Comparison of ENCODE assay signal across 1 cellular context in the genomic region with DNA sequence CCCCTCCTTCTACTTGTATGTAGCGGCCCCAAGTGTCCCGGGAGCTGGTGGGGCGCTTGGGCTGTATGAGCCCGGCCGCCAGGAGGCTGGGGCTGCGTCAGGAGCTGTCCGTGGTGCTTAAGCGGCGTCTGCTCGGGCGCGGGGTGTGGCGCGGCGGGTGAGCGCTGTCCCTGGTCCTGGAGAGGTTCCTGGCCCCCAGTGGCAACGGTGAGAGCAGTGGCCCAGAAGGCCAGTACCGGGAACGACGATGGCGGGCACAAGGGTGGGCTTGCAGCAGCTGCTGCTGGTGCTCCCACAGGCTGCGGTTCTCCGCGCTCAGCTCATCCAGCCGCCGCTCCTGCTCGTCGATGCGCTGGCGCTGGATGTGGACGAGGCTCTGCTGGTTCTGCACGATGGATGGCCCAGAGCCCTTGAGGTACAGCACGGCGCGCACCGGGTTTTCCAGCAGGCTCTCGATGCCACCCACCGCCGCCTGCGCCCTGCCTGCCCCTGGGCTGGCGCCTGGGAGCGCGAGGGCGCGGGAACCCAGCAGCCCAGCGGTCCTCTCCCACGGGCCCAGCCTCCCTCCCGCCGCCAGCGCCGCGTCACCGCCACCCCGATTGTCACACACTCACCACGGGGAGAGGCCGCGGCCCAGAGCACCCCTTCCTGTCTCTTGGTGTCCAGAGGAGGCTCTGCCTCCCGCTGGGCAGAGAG.
TF ChIP-seq lines count a peak whose summit lies in the region.

No MANE protein-coding gene starts in this region.

TF ChIP-seq in HepG2, 621 proteins besides CTCF, POLR2A, EP300 and RAD21 (continued from another document and continues in another):
- TF ChIP-seq, protein P1, sequence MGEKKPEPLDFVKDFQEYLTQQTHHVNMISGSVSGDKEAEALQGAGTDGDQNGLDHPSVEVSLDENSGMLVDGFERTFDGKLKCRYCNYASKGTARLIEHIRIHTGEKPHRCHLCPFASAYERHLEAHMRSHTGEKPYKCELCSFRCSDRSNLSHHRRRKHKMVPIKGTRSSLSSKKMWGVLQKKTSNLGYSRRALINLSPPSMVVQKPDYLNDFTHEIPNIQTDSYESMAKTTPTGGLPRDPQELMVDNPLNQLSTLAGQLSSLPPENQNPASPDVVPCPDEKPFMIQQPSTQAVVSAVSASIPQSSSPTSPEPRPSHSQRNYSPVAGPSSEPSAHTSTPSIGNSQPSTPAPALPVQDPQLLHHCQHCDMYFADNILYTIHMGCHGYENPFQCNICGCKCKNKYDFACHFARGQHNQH (CRISPR knock-in tag; IDR thresholded peaks at IDR 0.05) = peak; percentile 99
- TF ChIP-seq ZNF75D (CRISPR knock-in tag; IDR thresholded peaks at IDR 0.05; ENCODE audit: borderline replicate concordance) (peak; percentile 99), ZNF670 (CRISPR knock-in tag; IDR thresholded peaks at IDR 0.05; ENCODE audit: borderline replicate concordance) (peak; percentile 100), NCOA1 (CRISPR knock-in tag; IDR thresholded peaks at IDR 0.05) (peak; percentile 99), BRCA1 (CRISPR knock-in tag; IDR thresholded peaks at IDR 0.05) (peak; percentile 100), WIZ (CRISPR knock-in tag; IDR thresholded peaks at IDR 0.05) (peak; percentile 100), SOX13 (IDR thresholded peaks at IDR 0.05) (no peak), SOX13 (CRISPR knock-in tag; conservative IDR thresholded peaks at IDR 0.05 in 1 of 2, IDR thresholded peaks at IDR 0.05 in 1 of 2) (peak in 1 of 2 experiments; percentile 88; a peak in 2 of 4 replicates), CAMTA2 (CRISPR knock-in tag; IDR thresholded peaks at IDR 0.05; ENCODE audit: borderline replicate concordance) (peak; percentile 100), ZNF296 (CRISPR knock-in tag; conservative IDR thresholded peaks at IDR 0.05) (peak; percentile 100), ZNF350 (CRISPR knock-in tag; IDR thresholded peaks at IDR 0.05; ENCODE audit: borderline replicate concordance, low read depth) (peak; percentile 97), GLI4 (CRISPR knock-in tag; IDR thresholded peaks at IDR 0.05; ENCODE audit: borderline replicate concordance) (peak; percentile 100), ZFP36 (IDR thresholded peaks at IDR 0.05; ENCODE audit: borderline replicate concordance, low read depth, low read length, partially characterized antibody) (no peak), SOX6 (IDR thresholded peaks at IDR 0.05) (no peak), SOX6 (CRISPR knock-in tag; IDR thresholded peaks at IDR 0.05) (peak; percentile 86), SMARCC2 (IDR thresholded peaks at IDR 0.05) (no peak), ZNF562 (CRISPR knock-in tag; IDR thresholded peaks at IDR 0.05; ENCODE audit: borderline replicate concordance) (peak; percentile 92), MATR3 (CRISPR knock-in tag; IDR thresholded peaks at IDR 0.05) (no peak), DMAP1 (CRISPR knock-in tag; IDR thresholded peaks at IDR 0.05) (peak; percentile 74; the same call in 1 of the 2 replicates), ZNF329 (CRISPR knock-in tag; IDR thresholded peaks at IDR 0.05; ENCODE audit: low read depth) (peak; percentile 98), TEAD2 (CRISPR knock-in tag; IDR thresholded peaks at IDR 0.05) (peak; percentile 99), ZNF792 (CRISPR knock-in tag; IDR thresholded peaks at IDR 0.05) (peak; percentile 100), CHCHD3 (CRISPR knock-in tag; IDR thresholded peaks at IDR 0.05) (peak; percentile 100), FOXJ3 (CRISPR knock-in tag; IDR thresholded peaks at IDR 0.05; ENCODE audit: borderline replicate concordance) (peak; percentile 89), ASH2L (IDR thresholded peaks at IDR 0.05; ENCODE audit: insufficient read length, low read depth, low read length) (no peak), TRIM24 (CRISPR knock-in tag; IDR thresholded peaks at IDR 0.05) (no peak), ELF4 (CRISPR knock-in tag; IDR thresholded peaks at IDR 0.05; ENCODE audit: borderline replicate concordance) (peak; percentile 96), KDM4B (CRISPR knock-in tag; IDR thresholded peaks at IDR 0.05) (peak; percentile 100)
- TF ChIP-seq, protein P2, sequence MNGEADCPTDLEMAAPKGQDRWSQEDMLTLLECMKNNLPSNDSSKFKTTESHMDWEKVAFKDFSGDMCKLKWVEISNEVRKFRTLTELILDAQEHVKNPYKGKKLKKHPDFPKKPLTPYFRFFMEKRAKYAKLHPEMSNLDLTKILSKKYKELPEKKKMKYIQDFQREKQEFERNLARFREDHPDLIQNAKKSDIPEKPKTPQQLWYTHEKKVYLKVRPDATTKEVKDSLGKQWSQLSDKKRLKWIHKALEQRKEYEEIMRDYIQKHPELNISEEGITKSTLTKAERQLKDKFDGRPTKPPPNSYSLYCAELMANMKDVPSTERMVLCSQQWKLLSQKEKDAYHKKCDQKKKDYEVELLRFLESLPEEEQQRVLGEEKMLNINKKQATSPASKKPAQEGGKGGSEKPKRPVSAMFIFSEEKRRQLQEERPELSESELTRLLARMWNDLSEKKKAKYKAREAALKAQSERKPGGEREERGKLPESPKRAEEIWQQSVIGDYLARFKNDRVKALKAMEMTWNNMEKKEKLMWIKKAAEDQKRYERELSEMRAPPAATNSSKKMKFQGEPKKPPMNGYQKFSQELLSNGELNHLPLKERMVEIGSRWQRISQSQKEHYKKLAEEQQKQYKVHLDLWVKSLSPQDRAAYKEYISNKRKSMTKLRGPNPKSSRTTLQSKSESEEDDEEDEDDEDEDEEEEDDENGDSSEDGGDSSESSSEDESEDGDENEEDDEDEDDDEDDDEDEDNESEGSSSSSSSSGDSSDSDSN (CRISPR knock-in tag; IDR thresholded peaks at IDR 0.05) = peak; percentile 77
- TF ChIP-seq, protein P3, sequence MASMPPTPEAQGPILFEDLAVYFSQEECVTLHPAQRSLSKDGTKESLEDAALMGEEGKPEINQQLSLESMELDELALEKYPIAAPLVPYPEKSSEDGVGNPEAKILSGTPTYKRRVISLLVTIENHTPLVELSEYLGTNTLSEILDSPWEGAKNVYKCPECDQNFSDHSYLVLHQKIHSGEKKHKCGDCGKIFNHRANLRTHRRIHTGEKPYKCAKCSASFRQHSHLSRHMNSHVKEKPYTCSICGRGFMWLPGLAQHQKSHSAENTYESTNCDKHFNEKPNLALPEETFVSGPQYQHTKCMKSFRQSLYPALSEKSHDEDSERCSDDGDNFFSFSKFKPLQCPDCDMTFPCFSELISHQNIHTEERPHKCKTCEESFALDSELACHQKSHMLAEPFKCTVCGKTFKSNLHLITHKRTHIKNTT (CRISPR knock-in tag; IDR thresholded peaks at IDR 0.05) = no peak
- TF ChIP-seq, protein P4, sequence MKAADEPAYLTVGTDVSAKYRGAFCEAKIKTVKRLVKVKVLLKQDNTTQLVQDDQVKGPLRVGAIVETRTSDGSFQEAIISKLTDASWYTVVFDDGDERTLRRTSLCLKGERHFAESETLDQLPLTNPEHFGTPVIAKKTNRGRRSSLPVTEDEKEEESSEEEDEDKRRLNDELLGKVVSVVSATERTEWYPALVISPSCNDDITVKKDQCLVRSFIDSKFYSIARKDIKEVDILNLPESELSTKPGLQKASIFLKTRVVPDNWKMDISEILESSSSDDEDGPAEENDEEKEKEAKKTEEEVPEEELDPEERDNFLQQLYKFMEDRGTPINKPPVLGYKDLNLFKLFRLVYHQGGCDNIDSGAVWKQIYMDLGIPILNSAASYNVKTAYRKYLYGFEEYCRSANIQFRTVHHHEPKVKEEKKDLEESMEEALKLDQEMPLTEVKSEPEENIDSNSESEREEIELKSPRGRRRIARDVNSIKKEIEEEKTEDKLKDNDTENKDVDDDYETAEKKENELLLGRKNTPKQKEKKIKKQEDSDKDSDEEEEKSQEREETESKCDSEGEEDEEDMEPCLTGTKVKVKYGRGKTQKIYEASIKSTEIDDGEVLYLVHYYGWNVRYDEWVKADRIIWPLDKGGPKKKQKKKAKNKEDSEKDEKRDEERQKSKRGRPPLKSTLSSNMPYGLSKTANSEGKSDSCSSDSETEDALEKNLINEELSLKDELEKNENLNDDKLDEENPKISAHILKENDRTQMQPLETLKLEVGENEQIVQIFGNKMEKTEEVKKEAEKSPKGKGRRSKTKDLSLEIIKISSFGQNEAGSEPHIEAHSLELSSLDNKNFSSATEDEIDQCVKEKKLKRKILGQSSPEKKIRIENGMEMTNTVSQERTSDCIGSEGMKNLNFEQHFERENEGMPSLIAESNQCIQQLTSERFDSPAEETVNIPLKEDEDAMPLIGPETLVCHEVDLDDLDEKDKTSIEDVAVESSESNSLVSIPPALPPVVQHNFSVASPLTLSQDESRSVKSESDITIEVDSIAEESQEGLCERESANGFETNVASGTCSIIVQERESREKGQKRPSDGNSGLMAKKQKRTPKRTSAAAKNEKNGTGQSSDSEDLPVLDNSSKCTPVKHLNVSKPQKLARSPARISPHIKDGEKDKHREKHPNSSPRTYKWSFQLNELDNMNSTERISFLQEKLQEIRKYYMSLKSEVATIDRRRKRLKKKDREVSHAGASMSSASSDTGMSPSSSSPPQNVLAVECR (CRISPR knock-in tag; IDR thresholded peaks at IDR 0.05; ENCODE audit: borderline replicate concordance) = peak; percentile 98
- TF ChIP-seq, protein P5, sequence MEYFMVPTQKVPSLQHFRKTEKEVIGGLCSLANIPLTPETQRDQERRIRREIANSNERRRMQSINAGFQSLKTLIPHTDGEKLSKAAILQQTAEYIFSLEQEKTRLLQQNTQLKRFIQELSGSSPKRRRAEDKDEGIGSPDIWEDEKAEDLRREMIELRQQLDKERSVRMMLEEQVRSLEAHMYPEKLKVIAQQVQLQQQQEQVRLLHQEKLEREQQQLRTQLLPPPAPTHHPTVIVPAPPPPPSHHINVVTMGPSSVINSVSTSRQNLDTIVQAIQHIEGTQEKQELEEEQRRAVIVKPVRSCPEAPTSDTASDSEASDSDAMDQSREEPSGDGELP (IDR thresholded peaks at IDR 0.05; ENCODE audit: borderline replicate concordance, low read depth) = peak; percentile 18; the same call in 1 of the 2 replicates
- TF ChIP-seq, protein P6, sequence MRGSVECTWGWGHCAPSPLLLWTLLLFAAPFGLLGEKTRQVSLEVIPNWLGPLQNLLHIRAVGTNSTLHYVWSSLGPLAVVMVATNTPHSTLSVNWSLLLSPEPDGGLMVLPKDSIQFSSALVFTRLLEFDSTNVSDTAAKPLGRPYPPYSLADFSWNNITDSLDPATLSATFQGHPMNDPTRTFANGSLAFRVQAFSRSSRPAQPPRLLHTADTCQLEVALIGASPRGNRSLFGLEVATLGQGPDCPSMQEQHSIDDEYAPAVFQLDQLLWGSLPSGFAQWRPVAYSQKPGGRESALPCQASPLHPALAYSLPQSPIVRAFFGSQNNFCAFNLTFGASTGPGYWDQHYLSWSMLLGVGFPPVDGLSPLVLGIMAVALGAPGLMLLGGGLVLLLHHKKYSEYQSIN (CRISPR knock-in tag; IDR thresholded peaks at IDR 0.05; ENCODE audit: borderline replicate concordance) = peak; percentile 98
- TF ChIP-seq, protein P7, sequence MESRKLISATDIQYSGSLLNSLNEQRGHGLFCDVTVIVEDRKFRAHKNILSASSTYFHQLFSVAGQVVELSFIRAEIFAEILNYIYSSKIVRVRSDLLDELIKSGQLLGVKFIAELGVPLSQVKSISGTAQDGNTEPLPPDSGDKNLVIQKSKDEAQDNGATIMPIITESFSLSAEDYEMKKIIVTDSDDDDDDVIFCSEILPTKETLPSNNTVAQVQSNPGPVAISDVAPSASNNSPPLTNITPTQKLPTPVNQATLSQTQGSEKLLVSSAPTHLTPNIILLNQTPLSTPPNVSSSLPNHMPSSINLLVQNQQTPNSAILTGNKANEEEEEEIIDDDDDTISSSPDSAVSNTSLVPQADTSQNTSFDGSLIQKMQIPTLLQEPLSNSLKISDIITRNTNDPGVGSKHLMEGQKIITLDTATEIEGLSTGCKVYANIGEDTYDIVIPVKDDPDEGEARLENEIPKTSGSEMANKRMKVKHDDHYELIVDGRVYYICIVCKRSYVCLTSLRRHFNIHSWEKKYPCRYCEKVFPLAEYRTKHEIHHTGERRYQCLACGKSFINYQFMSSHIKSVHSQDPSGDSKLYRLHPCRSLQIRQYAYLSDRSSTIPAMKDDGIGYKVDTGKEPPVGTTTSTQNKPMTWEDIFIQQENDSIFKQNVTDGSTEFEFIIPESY (CRISPR knock-in tag; IDR thresholded peaks at IDR 0.05) = peak; percentile 86
- TF ChIP-seq, protein P8, sequence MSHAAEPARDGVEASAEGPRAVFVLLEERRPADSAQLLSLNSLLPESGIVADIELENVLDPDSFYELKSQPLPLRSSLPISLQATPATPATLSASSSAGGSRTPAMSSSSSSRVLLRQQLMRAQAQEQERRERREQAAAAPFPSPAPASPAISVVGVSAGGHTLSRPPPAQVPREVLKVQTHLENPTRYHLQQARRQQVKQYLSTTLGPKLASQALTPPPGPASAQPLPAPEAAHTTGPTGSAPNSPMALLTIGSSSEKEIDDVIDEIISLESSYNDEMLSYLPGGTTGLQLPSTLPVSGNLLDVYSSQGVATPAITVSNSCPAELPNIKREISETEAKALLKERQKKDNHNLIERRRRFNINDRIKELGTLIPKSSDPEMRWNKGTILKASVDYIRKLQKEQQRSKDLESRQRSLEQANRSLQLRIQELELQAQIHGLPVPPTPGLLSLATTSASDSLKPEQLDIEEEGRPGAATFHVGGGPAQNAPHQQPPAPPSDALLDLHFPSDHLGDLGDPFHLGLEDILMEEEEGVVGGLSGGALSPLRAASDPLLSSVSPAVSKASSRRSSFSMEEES (CRISPR knock-in tag; IDR thresholded peaks at IDR 0.05) = peak; percentile 98
- TF ChIP-seq, protein P9, sequence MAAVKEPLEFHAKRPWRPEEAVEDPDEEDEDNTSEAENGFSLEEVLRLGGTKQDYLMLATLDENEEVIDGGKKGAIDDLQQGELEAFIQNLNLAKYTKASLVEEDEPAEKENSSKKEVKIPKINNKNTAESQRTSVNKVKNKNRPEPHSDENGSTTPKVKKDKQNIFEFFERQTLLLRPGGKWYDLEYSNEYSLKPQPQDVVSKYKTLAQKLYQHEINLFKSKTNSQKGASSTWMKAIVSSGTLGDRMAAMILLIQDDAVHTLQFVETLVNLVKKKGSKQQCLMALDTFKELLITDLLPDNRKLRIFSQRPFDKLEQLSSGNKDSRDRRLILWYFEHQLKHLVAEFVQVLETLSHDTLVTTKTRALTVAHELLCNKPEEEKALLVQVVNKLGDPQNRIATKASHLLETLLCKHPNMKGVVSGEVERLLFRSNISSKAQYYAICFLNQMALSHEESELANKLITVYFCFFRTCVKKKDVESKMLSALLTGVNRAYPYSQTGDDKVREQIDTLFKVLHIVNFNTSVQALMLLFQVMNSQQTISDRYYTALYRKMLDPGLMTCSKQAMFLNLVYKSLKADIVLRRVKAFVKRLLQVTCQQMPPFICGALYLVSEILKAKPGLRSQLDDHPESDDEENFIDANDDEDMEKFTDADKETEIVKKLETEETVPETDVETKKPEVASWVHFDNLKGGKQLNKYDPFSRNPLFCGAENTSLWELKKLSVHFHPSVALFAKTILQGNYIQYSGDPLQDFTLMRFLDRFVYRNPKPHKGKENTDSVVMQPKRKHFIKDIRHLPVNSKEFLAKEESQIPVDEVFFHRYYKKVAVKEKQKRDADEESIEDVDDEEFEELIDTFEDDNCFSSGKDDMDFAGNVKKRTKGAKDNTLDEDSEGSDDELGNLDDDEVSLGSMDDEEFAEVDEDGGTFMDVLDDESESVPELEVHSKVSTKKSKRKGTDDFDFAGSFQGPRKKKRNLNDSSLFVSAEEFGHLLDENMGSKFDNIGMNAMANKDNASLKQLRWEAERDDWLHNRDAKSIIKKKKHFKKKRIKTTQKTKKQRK (IDR thresholded peaks at IDR 0.05; ENCODE audit: low read length) = no peak
- TF ChIP-seq, protein P10, sequence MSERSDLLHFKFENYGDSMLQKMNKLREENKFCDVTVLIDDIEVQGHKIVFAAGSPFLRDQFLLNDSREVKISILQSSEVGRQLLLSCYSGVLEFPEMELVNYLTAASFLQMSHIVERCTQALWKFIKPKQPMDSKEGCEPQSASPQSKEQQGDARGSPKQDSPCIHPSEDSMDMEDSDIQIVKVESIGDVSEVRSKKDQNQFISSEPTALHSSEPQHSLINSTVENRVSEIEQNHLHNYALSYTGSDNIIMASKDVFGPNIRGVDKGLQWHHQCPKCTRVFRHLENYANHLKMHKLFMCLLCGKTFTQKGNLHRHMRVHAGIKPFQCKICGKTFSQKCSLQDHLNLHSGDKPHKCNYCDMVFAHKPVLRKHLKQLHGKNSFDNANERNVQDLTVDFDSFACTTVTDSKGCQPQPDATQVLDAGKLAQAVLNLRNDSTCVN (CRISPR knock-in tag; IDR thresholded peaks at IDR 0.05; ENCODE audit: borderline replicate concordance) = peak; percentile 99
